12 cellular contexts compared by ENCODE assay signal in the genomic region with DNA sequence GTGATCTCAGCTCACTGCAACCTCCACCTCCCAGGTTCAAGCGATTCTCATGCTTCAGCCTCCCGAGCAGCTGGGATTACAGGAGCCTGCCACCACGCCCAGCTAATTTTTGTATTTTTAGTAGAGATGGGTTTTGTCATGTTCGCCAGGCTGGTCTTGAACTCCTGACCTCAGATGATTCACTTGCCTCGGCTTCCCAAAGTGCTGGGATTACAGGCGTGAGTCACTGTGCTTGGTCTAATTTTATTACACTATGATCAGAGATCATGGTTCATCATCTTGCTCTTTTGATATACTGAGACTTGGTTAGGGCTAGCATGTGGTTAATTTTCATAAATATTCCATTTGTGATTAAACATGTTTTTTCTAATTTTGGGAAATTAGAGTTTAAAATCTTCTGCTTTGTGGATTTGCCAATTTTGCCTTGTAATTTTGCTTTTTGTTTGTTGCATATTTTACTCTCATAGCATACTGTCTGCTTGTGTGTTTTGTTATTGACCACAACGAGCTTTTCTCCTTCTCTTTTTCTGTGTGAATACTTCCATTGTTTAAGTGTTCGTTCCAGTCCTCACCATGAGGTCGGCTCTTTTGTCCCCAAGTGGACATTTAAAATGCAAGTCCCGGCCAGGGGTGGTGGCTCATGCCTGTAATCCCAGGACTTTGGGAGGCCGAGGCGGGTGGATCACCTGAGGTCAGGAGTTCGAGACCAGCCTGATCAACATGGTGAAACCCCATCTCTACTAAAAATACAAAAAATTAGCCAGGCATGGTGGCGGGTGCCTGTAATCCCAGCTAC. TPM values are rescaled to one million over a fixed set of nuclear protein-coding genes. Genes with fewer than 3 reads are reported as not detected.
A peak's percentile ranks its signal among the peaks of the same experiment; 100 is the strongest.
DNase-seq lines count a peak whose midpoint lies in the region; FAIRE-seq and TF ChIP-seq lines count a peak whose summit lies in the region.
"Not testable (repeated sequence)": the region's sequence is repeated elsewhere in the genome, so short reads cannot be mapped to it uniquely, and the experiment has no call there.
"Had no signal": no experiment of that assay in that cellular context is flagged by ENCODE, and none has a peak within 500 bp of the region (broad histone marks: within the 10 kb centered on the region; RNA-seq: fewer than 3 reads in every experiment).

No MANE protein-coding gene starts in this region.

- intact Hi-C loops in Calu3 (cut with micrococcal nuclease; ENCODE audit: unreplicated experiment); dorsolateral prefrontal cortex (cut with DNase I): not testable (repeated sequence)

- CTCF ChIA-PET in Calu3 (lab: Charles Lee): interaction anchor here (0.7 kb wide), 2 partner anchors 41 to 88 kb away, joined by 4 to 7 read pairs; no protein-coding TSS in a partner anchor
- CTCF ChIA-PET in RWPE1 (lab: Yijun Ruan, JAX): interaction anchor here (0.6 to 1.2 kb wide), 3 partner anchors 11 to 1291 kb away, joined by 3 read pairs; no protein-coding TSS in a partner anchor

- not testable (repeated sequence) for H3K27ac Mint-ChIP-seq in Calu3 (ENCODE audit: unreplicated experiment)

- H3K27ac ChIP-seq in RWPE1: not testable (repeated sequence)
- peak overlapping the region in 55 of 59 donors; percentile 11 to 95 (median 79) for H3K27ac ChIP-seq in dorsolateral prefrontal cortex

- POLR2A ChIA-PET in RWPE1 (lab: Yijun Ruan, JAX; ENCODE audit: low non-redundant PET): not testable (repeated sequence)

- H3K4me3 ChIP-seq in dorsolateral prefrontal cortex: not testable (repeated sequence)

- H3K27me3 Mint-ChIP-seq in Calu3 (ENCODE audit: unreplicated experiment): not testable (repeated sequence)

- not testable (repeated sequence) for H3K9me3 Mint-ChIP-seq in Calu3 (ENCODE audit: low read depth, unreplicated experiment)

- FAIRE-seq in HTR-8/SVneo (lab: Jason Lieb, UNC): peak; percentile 65

- not testable (repeated sequence) for TF ChIP-seq CTCF in Calu3 (IDR thresholded peaks at IDR 0.05; ENCODE audit: unreplicated experiment); RWPE1 (conservative IDR thresholded peaks at IDR 0.05; ENCODE audit: low read depth)
- TF ChIP-seq CTCF in dorsolateral prefrontal cortex (IDR thresholded peaks at IDR 0.05 in 54 of 56, conservative IDR thresholded peaks at IDR 0.05 in 2 of 56; ENCODE audit: low read depth in 1 of 56, partially characterized antibody in 56 of 56): peak in 13 of 56 donors; percentile 9 to 41 (median 14)

- DNase-seq in Calu3 (peak; percentile 34), RWPE1 (ENCODE audit: low spot score) (peak; percentile 44), anterior cingulate cortex (lab: John Stamatoyannopoulos, UW) (peak in 30 of 58 donors; percentile 4 to 69 (median 22)), dorsolateral prefrontal cortex (peak in 6 of 10 donors; percentile 31 to 73 (median 54)), globus pallidus (ENCODE audit: low spot score) (peak; percentile 86), non-pigmented ciliary epithelial cell (ENCODE audit: low read depth) (peak; percentile 56)
- not testable (repeated sequence) for DNase-seq in HTR-8/SVneo (ENCODE audit: insufficient read length, low spot score)

- H3K4me3 Mint-ChIP-seq in Calu3 (ENCODE audit: low read depth, unreplicated experiment): not testable (repeated sequence)

- not testable (repeated sequence) for BruUV-seq in Calu3 (replicated peaks; lab: Mats Ljungman, UMichigan)

- not testable (repeated sequence) for H3K27me3 ChIP-seq in dorsolateral prefrontal cortex

- peaks cover 14% of the 10 kb centered on the region for H3K4me1 Mint-ChIP-seq in Calu3 (ENCODE audit: low read depth, unreplicated experiment)

- H3K36me3 Mint-ChIP-seq in Calu3 (ENCODE audit: insufficient read depth, unreplicated experiment): not testable (repeated sequence)

RNA-seq across cellular contexts. Expression of gene VSX2, which starts 31.3 kb away (rescaled TPM):
- total RNA-seq in Calu3 (2022) (not detected in 2 replicates), dorsolateral prefrontal cortex (under 1 TPM in 23 of 120 experiments, not detected in 97; 0.13 to 0.48 (median 0.22) TPM)
- total RNA-seq: activated T-cell treated with anti-CD3 and anti-CD28 coated beads, Interleukin-2, amount 50 U/mL, for 72 hours; cardiac septum; liver; subcutaneous adipose tissue; vagina had no signal

RNA-seq across cellular contexts. Expression of gene ABCD4, which starts 32.2 kb away (rescaled TPM):
- total RNA-seq in Calu3 (2022): 59.6 and 72.4 TPM in 2 replicates
- total RNA-seq in dorsolateral prefrontal cortex: 100 to 1,000 TPM in 27 of 120 experiments, 10 to 100 TPM in 93; 45.9 to 169 (median 85.2) TPM
